ENCODE assay signal across 12 cellular contexts in the genomic region with DNA sequence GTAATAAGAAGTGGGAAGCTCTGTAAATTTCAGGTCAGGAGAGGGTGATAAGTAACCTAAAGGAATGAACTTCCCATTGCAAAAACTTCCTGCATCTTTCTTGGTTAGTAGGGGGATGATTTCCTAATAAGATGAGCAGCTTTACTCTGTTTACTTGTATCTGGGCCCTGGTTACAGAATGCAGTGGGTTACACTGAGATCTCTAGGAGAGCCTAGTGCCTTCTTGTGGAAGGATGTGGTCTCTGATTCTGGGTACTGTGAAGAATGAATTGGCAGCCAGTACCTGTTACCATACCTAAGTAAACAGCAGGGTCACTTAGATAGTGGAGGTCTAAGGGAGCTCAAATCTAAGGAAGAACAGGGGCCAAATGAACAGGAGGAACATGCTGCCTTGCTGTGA.
DNase-seq lines count a peak whose midpoint lies in the region; ATAC-seq and TF ChIP-seq lines count a peak whose summit lies in the region.
"Had no signal": no experiment of that assay in that cellular context is flagged by ENCODE, and none has a peak within 500 bp of the region (broad histone marks: within the 10 kb centered on the region; RNA-seq: fewer than 3 reads in every experiment).

No MANE protein-coding gene starts in this region.

- no peaks in the 10 kb centered on the region for H3K9me3 ChIP-seq in KOPT-K1 (ENCODE audit: insufficient read depth, low read length, poor library complexity, severe bottlenecking)

- peaks cover 69% of the 10 kb centered on the region for H3K4me1 Mint-ChIP-seq in nephron progenitor cell

- DNase-seq in SKM-1 treated with dmso at 0.1 percent for 144 hours (lab: John Stamatoyannopoulos, UW; ENCODE audit: unreplicated experiment) (peak; percentile 12), SKM-1 (lab: John Stamatoyannopoulos, UW; ENCODE audit: unreplicated experiment) (no peak), amniotic epithelial cell (ENCODE audit: low read depth) (peak; percentile 42), nephron progenitor cell (no peak), NCI-H2029 treated with DMSO at 0.1 percent for 48 hours (lab: John Stamatoyannopoulos, UW) (no peak), NCI-H1436 (lab: John Stamatoyannopoulos, UW) (no peak)
- DNase-seq: caudate nucleus; NCI-H1436 treated with DMSO at 0.1 percent for 48 hours; NK-92 treated with Interleukin-12 subunit alpha and Interleukin-12 subunit beta, amount 100 ng/mL, for 24 hours had no signal

- no peaks in the 10 kb centered on the region for H3K36me3 ChIP-seq in KOPT-K1 (ENCODE audit: insufficient read depth, low read length)
- H3K36me3 ChIP-seq: neural progenitor cell had no signal

- peaks cover 6% of the 10 kb centered on the region for H3K9me3 Mint-ChIP-seq in nephron progenitor cell
- H3K9me3 Mint-ChIP-seq: neural progenitor cell had no signal

- no peak for TF ChIP-seq CTCF in nephron progenitor cell (IDR thresholded peaks at IDR 0.05)

- no peak for ATAC-seq in GM21423 (IDR thresholded peaks at IDR 0.05; ENCODE audit: unreplicated experiment)

- H3K27ac Mint-ChIP-seq in nephron progenitor cell, result peak overlapping the region; percentile 68
- H3K27ac Mint-ChIP-seq: neural progenitor cell had no signal

- peaks cover 2% of the 10 kb centered on the region for H3K27me3 Mint-ChIP-seq in nephron progenitor cell (ENCODE audit: low read depth, poor library complexity)

- peaks cover 31% of the 10 kb centered on the region for H3K36me3 Mint-ChIP-seq in nephron progenitor cell (ENCODE audit: low read depth)

- H3K4me3 Mint-ChIP-seq in nephron progenitor cell, result no peak overlapping the region
- H3K4me3 Mint-ChIP-seq: neural progenitor cell had no signal

- H3K27ac ChIP-seq in KOPT-K1 (ENCODE audit: low read depth, low read length, poor library complexity, severe bottlenecking), result peak overlapping the region; percentile 19
- H3K27ac ChIP-seq: neural progenitor cell had no signal

Comparison
In these comparisons a context has a peak if more than half of its experiments do, and no peak if none do; other contexts are left out.
1. DNase-seq: peak in SKM-1 treated with dmso at 0.1 percent for 144 hours (single experiment) and amniotic epithelial cell (single experiment); none in SKM-1 (single experiment), nephron progenitor cell (single experiment), NCI-H2029 treated with DMSO at 0.1 percent for 48 hours (single experiment) and NCI-H1436 (single experiment).